ENCODE assay signal across 19 cellular contexts in the genomic region with DNA sequence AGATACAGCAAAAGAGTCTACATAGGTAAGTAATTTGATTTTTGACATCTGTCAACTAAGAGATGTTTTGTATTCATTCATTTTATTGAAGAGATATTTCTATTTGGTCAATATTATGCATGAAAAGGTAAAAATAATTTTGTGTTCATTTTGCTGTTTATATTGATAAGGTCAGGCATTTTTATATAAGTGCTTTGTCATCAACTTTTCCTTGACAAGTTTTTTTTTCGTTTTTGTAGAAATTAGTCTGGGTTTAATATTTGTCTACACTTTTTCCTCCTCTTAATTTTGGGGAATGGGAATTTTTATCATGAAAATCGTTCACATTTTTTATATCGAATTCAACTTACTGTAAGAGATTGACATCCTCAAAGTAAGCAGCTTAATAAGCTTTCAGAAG.
A peak's percentile ranks its signal among the peaks of the same experiment; 100 is the strongest.
DNase-seq lines count a peak whose midpoint lies in the region; ATAC-seq, FAIRE-seq and TF ChIP-seq lines count a peak whose summit lies in the region.
"Had no signal": no experiment of that assay in that cellular context is flagged by ENCODE, and none has a peak within 500 bp of the region (broad histone marks: within the 10 kb centered on the region; RNA-seq: fewer than 3 reads in every experiment).

No MANE protein-coding gene starts in this region.

- H3K4me1 Mint-ChIP-seq in activated naive CD8-positive, alpha-beta T cell (ENCODE audit: low read depth): peaks cover 31% of the 10 kb centered on the region
- peaks cover 16% of the 10 kb centered on the region for H3K4me1 Mint-ChIP-seq in activated naive CD8-positive, alpha-beta T cell treated with anti-CD3 and anti-CD28 coated beads, Interleukin-2, amount 50 U/mL, for 24 hours
- H3K4me1 Mint-ChIP-seq: GM23338 had no signal

- no peak overlapping the region for H3K9ac ChIP-seq in K562 (ENCODE audit: insufficient read depth in 1 of 2, low read depth in 2 of 2, low read length in 2 of 2)

- no peaks in the 10 kb centered on the region for H3K4me1 ChIP-seq in K562 (replicated peaks in 1 of 2; ENCODE audit: control insufficient read depth in 2 of 2, insufficient read depth in 2 of 2, low read length in 2 of 2)
- H3K4me1 ChIP-seq: HAP-1 had no signal

- CTCF ChIA-PET in K562 (lab: Yijun Ruan, JAX; ENCODE audit: low intra/inter-chr PET ratio): no interaction called here

- H4K20me1 ChIP-seq in K562 (replicated peaks; ENCODE audit: control insufficient read depth, insufficient read depth, low read length): no peaks in the 10 kb centered on the region

- no peak for DNase-seq in activated naive CD8-positive, alpha-beta T cell treated with anti-CD3 and anti-CD28 coated beads, Interleukin-2, amount 50 U/mL, for 24 hours
- DNase-seq in D721Med (ENCODE audit: insufficient read length, low spot score) (no peak), K562 (ENCODE audit: extremely low read depth in 1 of 4, low spot score in 3 of 4) (no peak), mucosa of gallbladder (ENCODE audit: low spot score) (no peak), NCI-H510A treated with DMSO at 0.1 percent for 48 hours (lab: John Stamatoyannopoulos, UW) (no peak)
- DNase-seq: 8988T; C1 segment of cervical spinal cord; Calu3; CD4-positive, alpha-beta memory T cell; COR-L47; DMS153; DND-41; HFFc6 had no signal

- no peak overlapping the region for H3K4me3 Mint-ChIP-seq in activated naive CD8-positive, alpha-beta T cell
- H3K4me3 Mint-ChIP-seq in activated naive CD8-positive, alpha-beta T cell treated with anti-CD3 and anti-CD28 coated beads, Interleukin-2, amount 50 U/mL, for 24 hours: no peak overlapping the region
- H3K4me3 Mint-ChIP-seq: CD4-positive, alpha-beta memory T cell; GM23338; HFFc6 had no signal

- peaks cover 7% of the 10 kb centered on the region for H3K9me3 Mint-ChIP-seq in activated naive CD8-positive, alpha-beta T cell (ENCODE audit: low read depth)
- H3K9me3 Mint-ChIP-seq in activated naive CD8-positive, alpha-beta T cell treated with anti-CD3 and anti-CD28 coated beads, Interleukin-2, amount 50 U/mL, for 24 hours: peaks cover 25% of the 10 kb centered on the region

- no peak overlapping the region for H3K4me2 ChIP-seq in K562 (ENCODE audit: insufficient read depth, low read length)
- H3K4me2 ChIP-seq: GM23338 had no signal

- in situ Hi-C loops in K562 (cut with MboI): no loop called here

- POLR2A ChIA-PET in K562 (lab: Yijun Ruan, JAX): no interaction called here

- BruUV-seq in K562 (replicated peaks; lab: Mats Ljungman, UMichigan): no TSS peak

- ATAC-seq in activated naive CD8-positive, alpha-beta T cell treated with anti-CD3 and anti-CD28 coated beads, Interleukin-2, amount 50 U/mL, for 24 hours: no peak
- ATAC-seq in K562: no peak
- no peak for ATAC-seq in GM21529 (IDR thresholded peaks at IDR 0.05; ENCODE audit: unreplicated experiment)
- ATAC-seq: GM23338 had no signal

- no peak for TF ChIP-seq CTCF in D721Med (IDR thresholded peaks at IDR 0.05; ENCODE audit: insufficient read depth, missing control alignments)
- no peak for TF ChIP-seq CTCF in K562 (IDR thresholded peaks at IDR 0.05 in 2 of 3, conservative IDR thresholded peaks at IDR 0.05 in 1 of 3; ENCODE audit: insufficient read depth in 2 of 3, low read depth in 1 of 3, low read length in 3 of 3)

- intact Hi-C loops in K562 (cut with micrococcal nuclease): no loop called here

- no peak overlapping the region for H2AFZ ChIP-seq in K562 (ENCODE audit: low read depth, low read length)
- H2AFZ ChIP-seq: GM23338 had no signal

- H3K9me1 ChIP-seq in K562 (ENCODE audit: control insufficient read depth, insufficient read depth, low read length): no peaks in the 10 kb centered on the region

- H3K27ac ChIP-seq in K562 (ENCODE audit: extremely low read depth, low read depth, low read length): no peak overlapping the region

- no peak for TF ChIP-seq POLR2A in K562 (conservative IDR thresholded peaks at IDR 0.05)

- no peaks in the 10 kb centered on the region for H3K27me3 Mint-ChIP-seq in activated naive CD8-positive, alpha-beta T cell
- H3K27me3 Mint-ChIP-seq in activated naive CD8-positive, alpha-beta T cell treated with anti-CD3 and anti-CD28 coated beads, Interleukin-2, amount 50 U/mL, for 24 hours: no peaks in the 10 kb centered on the region
- H3K27me3 Mint-ChIP-seq: CD4-positive, alpha-beta memory T cell had no signal

- peaks cover 44% of the 10 kb centered on the region for H3K36me3 Mint-ChIP-seq in activated naive CD8-positive, alpha-beta T cell
- peaks cover 76% of the 10 kb centered on the region for H3K36me3 Mint-ChIP-seq in activated naive CD8-positive, alpha-beta T cell treated with anti-CD3 and anti-CD28 coated beads, Interleukin-2, amount 50 U/mL, for 24 hours (ENCODE audit: low read depth)

- WGBS in K562 (ENCODE audit: insufficient coverage, low coverage, missing lambda C conversion rate): 91% methylated on average over 3 of the region's 3 CpGs

- H3K4me3 ChIP-seq in K562: no peak overlapping the region
- H3K4me3 ChIP-seq: GM23338, HAP-1 had no signal

- no peak for TF ChIP-seq EP300 in K562 (IDR thresholded peaks at IDR 0.05; ENCODE audit: low read length)

- H3K36me3 ChIP-seq in K562 (ENCODE audit: control insufficient read depth, insufficient read depth, low read length): peaks cover 61% of the 10 kb centered on the region; the same call in 2 of the 3 replicates

- H3K27ac Mint-ChIP-seq in activated naive CD8-positive, alpha-beta T cell: peak overlapping the region; percentile 28
- H3K27ac Mint-ChIP-seq in activated naive CD8-positive, alpha-beta T cell treated with anti-CD3 and anti-CD28 coated beads, Interleukin-2, amount 50 U/mL, for 24 hours: no peak overlapping the region
- H3K27ac Mint-ChIP-seq: GM23338, HFFc6 had no signal

- H3K79me2 ChIP-seq in K562 (ENCODE audit: control insufficient read depth, insufficient read depth, low read length): peaks cover 19% of the 10 kb centered on the region

- no peaks in the 10 kb centered on the region for H3K27me3 ChIP-seq in K562 (ENCODE audit: control insufficient read depth in 2 of 2, insufficient read depth in 2 of 2, low read length in 2 of 2)

- TF ChIP-seq RAD21 in K562 (CRISPR knock-in tag; conservative IDR thresholded peaks at IDR 0.05 in 1 of 2, IDR thresholded peaks at IDR 0.05 in 1 of 2): no peak

- no peaks in the 10 kb centered on the region; the same call in 1 of the 2 replicates for H3K9me3 ChIP-seq in K562 (replicated peaks; ENCODE audit: control insufficient read depth, insufficient read depth, low read depth, low read length)

- FAIRE-seq in D721Med (lab: Jason Lieb, UNC) (peak; percentile 16), K562 (lab: Jason Lieb, UNC) (no peak)
- FAIRE-seq: GM12892, GM19239 had no signal

TF ChIP-seq in K562, 482 proteins besides CTCF, POLR2A, EP300 and RAD21 (continues in another document):
- TF ChIP-seq ETS1 (conservative IDR thresholded peaks at IDR 0.05; ENCODE audit: control insufficient read depth, low read depth, low read length) (no peak), KLF13 (tag; IDR thresholded peaks at IDR 0.05; ENCODE audit: borderline replicate concordance, low read depth) (no peak), SLC30A9 (CRISPR knock-in tag; IDR thresholded peaks at IDR 0.05) (no peak), CBX8 (IDR thresholded peaks at IDR 0.05; ENCODE audit: borderline replicate concordance, extremely low read depth, low read depth, low read length, poor library complexity, severe bottlenecking) (no peak), ZEB2 (IDR thresholded peaks at IDR 0.05) (no peak), MAFG (tag; conservative IDR thresholded peaks at IDR 0.05) (peak; percentile 55), ZNF644 (tag; IDR thresholded peaks at IDR 0.05; ENCODE audit: low read depth) (no peak), DLX4 (CRISPR knock-in tag; IDR thresholded peaks at IDR 0.05) (no peak)
